ENCODE assay signal across 10 cellular contexts in the genomic region with DNA sequence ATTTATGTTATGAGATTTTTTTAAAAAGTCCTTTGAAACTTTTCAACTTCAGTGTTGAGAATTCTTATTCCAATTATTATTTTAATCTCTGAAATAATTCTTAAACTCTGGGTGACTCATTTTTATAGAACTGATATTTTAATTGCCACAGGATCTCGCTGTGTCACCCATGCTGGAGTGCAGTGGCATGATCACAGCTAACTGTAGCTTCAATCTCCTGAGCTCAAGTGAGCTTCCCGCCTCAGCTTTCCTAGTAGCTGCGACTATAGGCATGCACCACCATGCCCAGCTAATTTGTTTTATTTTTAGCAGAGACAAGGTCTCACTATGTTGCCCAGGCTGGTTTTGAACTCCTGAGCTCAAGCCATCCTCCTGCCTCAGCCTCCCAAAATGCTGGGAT.
"Had no signal": no experiment of that assay in that cellular context is flagged by ENCODE, and none has a peak within 500 bp of the region (broad histone marks: within the 10 kb centered on the region; RNA-seq: fewer than 3 reads in every experiment).

No MANE protein-coding gene starts in this region.

- H3K27ac Mint-ChIP-seq: H9, HFFc6 had no signal

- H3K4me1 Mint-ChIP-seq: H9 had no signal

- H3K27ac ChIP-seq: GM23248 had no signal

- H3K9me3 ChIP-seq: HAP-1 had no signal

- H3K4me3 Mint-ChIP-seq: H9, HFFc6 had no signal

- H3K9me3 Mint-ChIP-seq: H9, HFFc6 had no signal

- H3K4me1 ChIP-seq: HAP-1 had no signal

- DNase-seq: GM23248, GOT3, H7, H9, HCEC 1CT, HFFc6 had no signal

- H2AFZ ChIP-seq: GM23248 had no signal

- FAIRE-seq: H1, H54 had no signal

- H3K4me3 ChIP-seq: GM23248, HAP-1 had no signal

- ATAC-seq: HCT116 had no signal
